Comparison of ENCODE assay signal across 20 cellular contexts in genomic region chr11:106400949-106401545, GRCh38.
"Had no signal": no experiment of that assay in that cellular context is flagged by ENCODE, and none has a peak within 500 bp of the region (broad histone marks: within the 10 kb centered on the region; RNA-seq: fewer than 3 reads in every experiment).

No MANE protein-coding gene starts in this region.

- H3K27me3 ChIP-seq: heart right ventricle, stomach had no signal

- ATAC-seq: activated CD8-positive, alpha-beta T cell treated with anti-CD3 and anti-CD28 coated beads for 36 hours; heart right ventricle; right cardiac atrium; T-cell had no signal

- H3K4me3 ChIP-seq: heart right ventricle, left ventricle myocardium inferior, prostate gland, stomach had no signal

- H3K27ac ChIP-seq: epithelial cell of prostate, heart right ventricle, left ventricle myocardium inferior, prostate gland, stomach had no signal

- H3K36me3 ChIP-seq: heart right ventricle, left ventricle myocardium inferior, prostate gland, stomach had no signal

- DNase-seq: activated CD4-positive, alpha-beta T cell treated with anti-CD3 and anti-CD28 coated beads, Interleukin-2, amount 10 ng/mL, durations not matched to agents 24 days and 14 days; activated CD4-positive, CD25-positive, alpha-beta regulatory T cell; activated CD8-positive, alpha-beta T cell treated with anti-CD3 and anti-CD28 coated beads for 36 hours; activated naive CD4-positive, alpha-beta T cell treated with Interleukin-2 at 50 U/mL for 16 hours; activated T-cell treated with anti-CD3 and anti-CD28 coated beads, Interleukin-2, amount 50 U/mL, for 1 hour; anterior cingulate cortex; cerebellar nuclear complex; heart right ventricle; kidney glomerular epithelial cell; left ventricle myocardium inferior; mammary epithelial cell; right cardiac atrium; small intestine; stimulated activated CD4-positive, alpha-beta T cell treated with anti-CD3 and anti-CD28 coated beads, Interleukin-15, amount 100 ng/mL, for 24 hours; stimulated activated CD4-positive, alpha-beta T cell treated with anti-CD3 and anti-CD28 coated beads, Interleukin-4, amount 100 ng/mL, for 1 hour; stomach; T-cell had no signal

- H3K4me3 Mint-ChIP-seq: activated CD4-positive, alpha-beta T cell treated with anti-CD3 and anti-CD28 coated beads, Interleukin-2, amount 10 ng/mL, durations not matched to agents 24 days and 14 days; activated CD8-positive, alpha-beta T cell treated with anti-CD3 and anti-CD28 coated beads for 36 hours; T-cell had no signal

- H3K27ac Mint-ChIP-seq: activated CD4-positive, alpha-beta T cell treated with anti-CD3 and anti-CD28 coated beads, Interleukin-2, amount 10 ng/mL, durations not matched to agents 24 days and 14 days; activated CD8-positive, alpha-beta T cell treated with anti-CD3 and anti-CD28 coated beads for 36 hours; activated T-helper 2 cell treated with anti-CD3 and anti-CD28 coated beads, Interferon-gamma antibody, Interleukin-2, Interleukin-4, amounts not matched to agents 10 μg/mL and 5 μg/mL and 100 μg/mL, durations not matched to agents 14 hours and 24 hours and 36 hours; T-cell had no signal

- H3K4me1 ChIP-seq: heart right ventricle, left ventricle myocardium inferior, prostate gland had no signal

- H3K27me3 Mint-ChIP-seq: activated CD4-positive, alpha-beta T cell treated with anti-CD3 and anti-CD28 coated beads, Interleukin-2, amount 10 ng/mL, durations not matched to agents 24 days and 14 days; activated CD8-positive, alpha-beta T cell treated with anti-CD3 and anti-CD28 coated beads for 36 hours; T-cell had no signal

- H3K9me3 ChIP-seq: prostate gland had no signal

- H3K36me3 Mint-ChIP-seq: T-cell had no signal

- H3K4me1 Mint-ChIP-seq: activated CD4-positive, alpha-beta T cell treated with anti-CD3 and anti-CD28 coated beads, Interleukin-2, amount 10 ng/mL, durations not matched to agents 24 days and 14 days; T-cell had no signal
